Comparison of ENCODE assay signal across 17 cellular contexts in genomic region chr3:185342458-185343169, GRCh38. TPM values are rescaled to one million over a fixed set of nuclear protein-coding genes. Genes with fewer than 3 reads are reported as not detected.
DNase-seq lines count a peak whose midpoint lies in the region; ATAC-seq and TF ChIP-seq lines count a peak whose summit lies in the region.
"Had no signal": no experiment of that assay in that cellular context is flagged by ENCODE, and none has a peak within 500 bp of the region (broad histone marks: within the 10 kb centered on the region; RNA-seq: fewer than 3 reads in every experiment).

No MANE protein-coding gene starts in this region.

- intact Hi-C loops in MCF 10A (cut with micrococcal nuclease) = no loop called here
- intact Hi-C loops in breast epithelium (cut with DNase I; ENCODE audit: low total_unique reads) = no loop called here
- intact Hi-C loops in dorsolateral prefrontal cortex (cut with DNase I) = no loop called here

- BruUV-seq in MCF 10A (replicated peaks; lab: Mats Ljungman, UMichigan) = no TSS peak

- H3K27ac Mint-ChIP-seq in MCF 10A (ENCODE audit: low read depth, unreplicated experiment) = peak overlapping the region; percentile 59
- H3K27ac Mint-ChIP-seq in type B pancreatic cell = peak overlapping the region; percentile 82
- H3K27ac Mint-ChIP-seq: natural killer cell treated with Interleukin-12 subunit alpha and Interleukin-12 subunit beta and Interleukin-15 and Interleukin-18, amount 100 ng/mL, for 72 hours; stimulated activated memory B cell treated with anti-CD40 and anti-IgM and Interleukin-4, amounts not matched to agents 10 μg/mL and 1 μg/mL and 100 μg/mL, for 72 hours had no signal

- H3K27me3 Mint-ChIP-seq in MCF 10A (ENCODE audit: insufficient read depth, unreplicated experiment) = no peaks in the 10 kb centered on the region
- H3K27me3 Mint-ChIP-seq in type B pancreatic cell = no peaks in the 10 kb centered on the region
- H3K27me3 Mint-ChIP-seq: activated naive CD4-positive, alpha-beta T cell treated with anti-CD3 and anti-CD28 coated beads, Interleukin-2, amount 10 ng/mL, durations not matched to agents 7 days and 5 days; natural killer cell treated with Interleukin-12 subunit alpha and Interleukin-12 subunit beta and Interleukin-15 and Interleukin-18, amount 100 ng/mL, for 72 hours; stimulated activated memory B cell treated with anti-CD40 and anti-IgM and Interleukin-4, amounts not matched to agents 10 μg/mL and 1 μg/mL and 100 μg/mL, for 72 hours had no signal

- H3K4me1 Mint-ChIP-seq in MCF 10A (ENCODE audit: insufficient read depth, unreplicated experiment) (peaks cover 10% of the 10 kb centered on the region), type B pancreatic cell (ENCODE audit: unreplicated experiment) (peaks cover under 1% of the 10 kb centered on the region)

- CTCF ChIA-PET in MCF 10A (lab: Yijun Ruan, JAX) = interaction anchor here (0.6 to 1.0 kb wide), 2 partner anchors 11 to 12 kb away, joined by 3 to 5 read pairs; no protein-coding TSS in a partner anchor

- no peak for DNase-seq in MCF 10A (ENCODE audit: unreplicated experiment)
- no peak for DNase-seq in breast epithelium (ENCODE audit: low spot score in 2 of 2)
- peak; percentile 81 for DNase-seq in NOMO-1 treated with DMSO at 0.1 percent for 48 hours (lab: John Stamatoyannopoulos, UW; ENCODE audit: unreplicated experiment)
- DNase-seq in dorsolateral prefrontal cortex = no peak
- no peak for DNase-seq in type B pancreatic cell (ENCODE audit: extremely low spot score, unreplicated experiment)
- DNase-seq in mucosa of gallbladder (ENCODE audit: low spot score) = no peak
- no peak for DNase-seq in stimulated activated CD4-positive, alpha-beta T cell treated with anti-CD3 and anti-CD28 coated beads, Interleukin-1b, Interleukin-23, amount 100 ng/mL, for 48 hours
- DNase-seq: activated CD4-positive, alpha-beta T cell treated with anti-CD3 and anti-CD28 coated beads, Interleukin-2, amount 50 U/mL, for 48 hours; activated naive CD4-positive, alpha-beta T cell treated with anti-CD3 and anti-CD28 coated beads, Interleukin-2, amount 10 ng/mL, durations not matched to agents 7 days and 5 days; NCI-H1092; NCI-H345; right cardiac atrium; stimulated activated CD4-positive, alpha-beta T cell treated with anti-CD3 and anti-CD28 coated beads, Interleukin-4, amount 100 ng/mL, for 4 hours had no signal

- H3K9me3 Mint-ChIP-seq in MCF 10A (ENCODE audit: unreplicated experiment) (no peaks in the 10 kb centered on the region), type B pancreatic cell (no peaks in the 10 kb centered on the region)
- H3K9me3 Mint-ChIP-seq: activated naive CD4-positive, alpha-beta T cell treated with anti-CD3 and anti-CD28 coated beads, Interleukin-2, amount 10 ng/mL, durations not matched to agents 7 days and 5 days; natural killer cell treated with Interleukin-12 subunit alpha and Interleukin-12 subunit beta and Interleukin-15 and Interleukin-18, amount 100 ng/mL, for 72 hours; stimulated activated memory B cell treated with anti-CD40 and anti-IgM and Interleukin-4, amounts not matched to agents 10 μg/mL and 1 μg/mL and 100 μg/mL, for 72 hours had no signal

- H3K4me3 Mint-ChIP-seq in MCF 10A (ENCODE audit: unreplicated experiment) (no peak overlapping the region), type B pancreatic cell (no peak overlapping the region)
- H3K4me3 Mint-ChIP-seq: activated naive CD4-positive, alpha-beta T cell treated with anti-CD3 and anti-CD28 coated beads, Interleukin-2, amount 10 ng/mL, durations not matched to agents 7 days and 5 days; natural killer cell treated with Interleukin-12 subunit alpha and Interleukin-12 subunit beta and Interleukin-15 and Interleukin-18, amount 100 ng/mL, for 72 hours; stimulated activated memory B cell treated with anti-CD40 and anti-IgM and Interleukin-4, amounts not matched to agents 10 μg/mL and 1 μg/mL and 100 μg/mL, for 72 hours had no signal

- POLR2A ChIA-PET in MCF 10A (lab: Yijun Ruan, JAX) = interaction anchor here (0.6 to 1.0 kb wide), 2 partner anchors 10 to 21 kb away, joined by 3 read pairs; no protein-coding TSS in a partner anchor

- no peaks in the 10 kb centered on the region for H3K36me3 Mint-ChIP-seq in MCF 10A (ENCODE audit: insufficient read depth, unreplicated experiment)
- H3K36me3 Mint-ChIP-seq in type B pancreatic cell = no peaks in the 10 kb centered on the region
- H3K36me3 Mint-ChIP-seq: activated naive CD4-positive, alpha-beta T cell treated with anti-CD3 and anti-CD28 coated beads, Interleukin-2, amount 10 ng/mL, durations not matched to agents 7 days and 5 days; natural killer cell treated with Interleukin-12 subunit alpha and Interleukin-12 subunit beta and Interleukin-15 and Interleukin-18, amount 100 ng/mL, for 72 hours; stimulated activated memory B cell treated with anti-CD40 and anti-IgM and Interleukin-4, amounts not matched to agents 10 μg/mL and 1 μg/mL and 100 μg/mL, for 72 hours had no signal

- peak overlapping the region in 1 of 2 donors; percentile 54 for H3K27ac ChIP-seq in breast epithelium
- H3K27ac ChIP-seq in dorsolateral prefrontal cortex = peak overlapping the region in 35 of 59 donors; percentile 1 to 75 (median 48)
- H3K27ac ChIP-seq: cardiac muscle cell had no signal

- no peak for TF ChIP-seq CTCF in MCF 10A (IDR thresholded peaks at IDR 0.05; ENCODE audit: unreplicated experiment)
- TF ChIP-seq CTCF in breast epithelium (IDR thresholded peaks at IDR 0.05) = no peak
- TF ChIP-seq CTCF in dorsolateral prefrontal cortex (IDR thresholded peaks at IDR 0.05 in 54 of 56, conservative IDR thresholded peaks at IDR 0.05 in 2 of 56; ENCODE audit: low read depth in 1 of 56, partially characterized antibody in 56 of 56) = no peak
- TF ChIP-seq CTCF in type B pancreatic cell (conservative IDR thresholded peaks at IDR 0.05) = no peak

- H3K27me3 ChIP-seq in breast epithelium = no peaks in the 10 kb centered on the region
- no peaks in the 10 kb centered on the region for H3K27me3 ChIP-seq in dorsolateral prefrontal cortex
- H3K27me3 ChIP-seq: cardiac muscle cell had no signal

- H3K4me3 ChIP-seq in breast epithelium (no peak overlapping the region), dorsolateral prefrontal cortex (no peak overlapping the region)
- H3K4me3 ChIP-seq: cardiac muscle cell had no signal

- ATAC-seq in HG03045 (IDR thresholded peaks at IDR 0.05; ENCODE audit: unreplicated experiment) = no peak
- ATAC-seq: right cardiac atrium; stimulated activated memory B cell treated with anti-CD40 and anti-IgM and Interleukin-4, amounts not matched to agents 10 μg/mL and 1 μg/mL and 100 μg/mL, for 72 hours had no signal

- no peaks in the 10 kb centered on the region for H3K4me1 ChIP-seq in breast epithelium

- no peaks in the 10 kb centered on the region for H3K9me3 ChIP-seq in breast epithelium

- no peaks in the 10 kb centered on the region for H3K36me3 ChIP-seq in breast epithelium
- H3K36me3 ChIP-seq: cardiac muscle cell had no signal

- TF ChIP-seq POLR2A in breast epithelium (IDR thresholded peaks at IDR 0.05) = no peak

RNA-seq across cellular contexts. Expression of gene MAP3K13, which starts 20.3 kb away (rescaled TPM):
- total RNA-seq in MCF 10A (2022) (15.8 and 23.7 TPM in 2 replicates), breast epithelium (10 to 100 TPM in 2 of 3 donors, 1 to 10 TPM in 1; 9.1 to 34.7 (median 23.9) TPM), dorsolateral prefrontal cortex (10 to 100 TPM; 30.8 to 75.4 (median 54.1) TPM), type B pancreatic cell (ENCODE audit: low replicate concordance) (29.1 and 40.4 TPM in 2 replicates), mucosa of gallbladder (45.2 TPM)
